Comparison of ENCODE assay signal across 7 cellular contexts in genomic region chr3:12881858-12882257, GRCh38. TPM values are rescaled to one million over a fixed set of nuclear protein-coding genes. Genes with fewer than 3 reads are reported as not detected.
DNase-seq lines count a peak whose midpoint lies in the region; ATAC-seq and TF ChIP-seq lines count a peak whose summit lies in the region.
"Not testable (repeated sequence)": the region's sequence is repeated elsewhere in the genome, so short reads cannot be mapped to it uniquely, and the experiment has no call there.

No MANE protein-coding gene starts in this region.

- POLR2A ChIA-PET in activated B cell treated with CpG ODN at 0.5 μM for 24 hours (lab: Charles Lee) = interaction anchor here (1.0 kb wide), 1 partner anchor 13 kb away, joined by 3 read pairs; no protein-coding TSS in a partner anchor

- peak; percentile 9 for TF ChIP-seq CTCF in GM12865 (IDR thresholded peaks at IDR 0.05; ENCODE audit: insufficient read depth, low read depth, low read length, missing control alignments)
- not testable (repeated sequence) for TF ChIP-seq CTCF in activated B cell treated with CpG ODN at 0.5 μM for 24 hours (IDR thresholded peaks at IDR 0.05)

- H3K9me3 Mint-ChIP-seq in activated B cell treated with CpG ODN at 0.5 μM for 24 hours = not testable (repeated sequence)

- CTCF ChIA-PET in activated B cell treated with CpG ODN at 0.5 μM for 24 hours (lab: Charles Lee) = not testable (repeated sequence)

- H3K27ac Mint-ChIP-seq in activated B cell treated with CpG ODN at 0.5 μM for 24 hours = peak overlapping the region; percentile 83

- intact Hi-C loops in activated B cell treated with CpG ODN at 0.5 μM for 24 hours (cut with micrococcal nuclease) = not testable (repeated sequence)

- peak; percentile 76 for DNase-seq in GM12865 (ENCODE audit: low read depth)
- DNase-seq in activated B cell treated with CpG ODN at 0.5 μM for 24 hours = not testable (repeated sequence)

- peak; percentile 45 for ATAC-seq in GM18867 (IDR thresholded peaks at IDR 0.05; ENCODE audit: unreplicated experiment)
- ATAC-seq in GM19468 (IDR thresholded peaks at IDR 0.05; ENCODE audit: extremely low read depth, unreplicated experiment) = peak; percentile 50
- peak; percentile 45 for ATAC-seq in GM21717 (IDR thresholded peaks at IDR 0.05; ENCODE audit: unreplicated experiment)
- peak; percentile 41 for ATAC-seq in HG02870 (IDR thresholded peaks at IDR 0.05; ENCODE audit: unreplicated experiment)
- peak; percentile 41 for ATAC-seq in HG03432 (IDR thresholded peaks at IDR 0.05; ENCODE audit: unreplicated experiment)
- ATAC-seq in activated B cell treated with CpG ODN at 0.5 μM for 24 hours (ENCODE audit: low read depth) = peak; percentile 83

- H3K27me3 Mint-ChIP-seq in activated B cell treated with CpG ODN at 0.5 μM for 24 hours = not testable (repeated sequence)

- H3K4me3 Mint-ChIP-seq in activated B cell treated with CpG ODN at 0.5 μM for 24 hours = peak overlapping the region; percentile 73

- H3K36me3 Mint-ChIP-seq in activated B cell treated with CpG ODN at 0.5 μM for 24 hours (ENCODE audit: low read depth) = not testable (repeated sequence)

- H3K4me1 Mint-ChIP-seq in activated B cell treated with CpG ODN at 0.5 μM for 24 hours = peaks cover 44% of the 10 kb centered on the region

- H3K4me3 ChIP-seq in GM12865 (ENCODE audit: low read depth, low read length) = not testable (repeated sequence)

RNA-seq across cellular contexts. Expression of gene RPL32, which starts 40.5 kb away (rescaled TPM):
- total RNA-seq in activated B cell treated with CpG ODN at 0.5 μM for 24 hours = 2,996 and 3,448 TPM in 2 replicates
